30 cellular contexts compared by ENCODE assay signal in the genomic region with DNA sequence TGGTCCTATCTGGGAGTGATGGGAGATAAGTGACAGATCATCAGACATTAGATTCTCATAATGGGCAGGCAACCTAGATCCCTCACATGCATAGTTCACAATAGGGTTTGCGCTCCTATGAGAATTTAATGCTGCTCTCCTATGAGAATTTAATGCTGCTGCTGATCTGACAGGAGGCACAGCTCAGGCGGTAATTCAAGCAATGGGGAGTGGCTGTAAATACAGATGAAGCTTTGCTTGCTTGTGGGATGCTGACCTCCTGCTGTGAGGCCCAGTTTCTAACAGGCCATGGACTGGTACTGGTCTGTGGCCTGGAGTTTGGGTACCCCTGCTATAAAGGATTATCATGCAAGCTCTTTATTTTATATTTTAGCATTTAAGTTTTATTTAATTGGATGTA.
"Had no signal": no experiment of that assay in that cellular context is flagged by ENCODE, and none has a peak within 500 bp of the region (broad histone marks: within the 10 kb centered on the region; RNA-seq: fewer than 3 reads in every experiment).

No MANE protein-coding gene starts in this region.

- H3K27me3 ChIP-seq: ascending aorta, breast epithelium, cardiac muscle cell, colonic mucosa, esophagus squamous epithelium, gastroesophageal sphincter had no signal

- H3K4me3 ChIP-seq: ascending aorta, breast epithelium, cardiac muscle cell, colonic mucosa, esophagus squamous epithelium, gastroesophageal sphincter had no signal

- H3K27ac Mint-ChIP-seq: activated CD4-positive, alpha-beta memory T cell treated with anti-CD3 and anti-CD28 coated beads, Interleukin-2, amount 10 ng/mL, durations not matched to agents 7 days and 5 days; activated CD4-positive, alpha-beta T cell treated with anti-CD3 and anti-CD28 coated beads, Interleukin-2, amount 10 ng/mL, durations not matched to agents 7 days and 5 days; activated naive CD4-positive, alpha-beta T cell treated with anti-CD3 and anti-CD28 coated beads, Interleukin-2, amount 10 ng/mL, durations not matched to agents 7 days and 5 days; activated naive CD4-positive, alpha-beta T cell treated with anti-CD3 and anti-CD28 coated beads, Interleukin-2, amount 50 U/mL, for 72 hours; activated naive CD8-positive, alpha-beta T cell treated with anti-CD3 and anti-CD28 coated beads, Interleukin-2, amount 10 ng/mL, durations not matched to agents 7 days and 5 days; activated T-cell treated with anti-CD3 and anti-CD28 coated beads, Interleukin-2, amount 50 U/mL, for 24 hours; activated T-cell treated with anti-CD3 and anti-CD28 coated beads, Interleukin-2, amount 50 U/mL, for 72 hours; brain; T-helper 17 cell; T-helper 2 cell treated with Interferon-gamma antibody and Interleukin-4, amounts not matched to agents 5 μg/mL and 100 μg/mL, for 36 hours had no signal

- H3K9me3 ChIP-seq: ascending aorta, breast epithelium, colonic mucosa, esophagus squamous epithelium had no signal

- H3K36me3 ChIP-seq: breast epithelium, colonic mucosa had no signal

- ATAC-seq: activated naive CD4-positive, alpha-beta T cell treated with anti-CD3 and anti-CD28 coated beads, Interleukin-2, amount 50 U/mL, for 72 hours; activated T-cell treated with anti-CD3 and anti-CD28 coated beads, Interleukin-2, amount 50 U/mL, for 72 hours; gastroesophageal sphincter; T-helper 17 cell had no signal

- H3K4me3 Mint-ChIP-seq: activated CD4-positive, alpha-beta memory T cell treated with anti-CD3 and anti-CD28 coated beads, Interleukin-2, amount 10 ng/mL, durations not matched to agents 7 days and 5 days; activated CD4-positive, alpha-beta T cell treated with anti-CD3 and anti-CD28 coated beads, Interleukin-2, amount 10 ng/mL, durations not matched to agents 7 days and 5 days; activated naive CD4-positive, alpha-beta T cell treated with anti-CD3 and anti-CD28 coated beads, Interleukin-2, amount 10 ng/mL, durations not matched to agents 7 days and 5 days; activated naive CD8-positive, alpha-beta T cell treated with anti-CD3 and anti-CD28 coated beads, Interleukin-2, amount 10 ng/mL, durations not matched to agents 7 days and 5 days; activated T-cell treated with anti-CD3 and anti-CD28 coated beads, Interleukin-2, amount 50 U/mL, for 24 hours; activated T-cell treated with anti-CD3 and anti-CD28 coated beads, Interleukin-2, amount 50 U/mL, for 72 hours; brain; T-helper 17 cell; T-helper 2 cell treated with Interferon-gamma antibody and Interleukin-4, amounts not matched to agents 5 μg/mL and 100 μg/mL, for 36 hours had no signal

- DNase-seq: activated CD4-positive, alpha-beta memory T cell treated with anti-CD3 and anti-CD28 coated beads, Interleukin-2, amount 10 ng/mL, durations not matched to agents 7 days and 5 days; activated CD4-positive, alpha-beta T cell treated with anti-CD3 and anti-CD28 coated beads for 1 hour; activated CD4-positive, alpha-beta T cell treated with anti-CD3 and anti-CD28 coated beads for 4 hours; activated CD4-positive, alpha-beta T cell treated with anti-CD3 and anti-CD28 coated beads, Interleukin-2, amount 10 ng/mL, durations not matched to agents 7 days and 5 days; activated CD4-positive, alpha-beta T cell treated with anti-CD3 and anti-CD28 coated beads, Interleukin-2, amount 50 U/mL, for 4 hours; activated CD8-positive, alpha-beta memory T cell treated with anti-CD3 and anti-CD28 coated beads, Interleukin-2, amount 50 U/mL, for 48 hours; activated gamma-delta T cell; activated naive CD4-positive, alpha-beta T cell; activated naive CD4-positive, alpha-beta T cell treated with anti-CD3 and anti-CD28 coated beads, Interleukin-2, amount 10 ng/mL, durations not matched to agents 7 days and 5 days; activated naive CD8-positive, alpha-beta T cell treated with anti-CD3 and anti-CD28 coated beads, Interleukin-2, amount 10 ng/mL, durations not matched to agents 7 days and 5 days; activated T-cell treated with anti-CD3 and anti-CD28 coated beads for 4 hours; activated T-cell treated with anti-CD3 and anti-CD28 coated beads, Interleukin-2, amount 50 U/mL, for 24 hours; activated T-cell treated with anti-CD3 and anti-CD28 coated beads, Interleukin-2, amount 50 U/mL, for 72 hours; central memory CD4-positive, alpha-beta T cell; cerebellar nuclear complex; colonic mucosa; effector CD8-positive, alpha-beta T cell; esophagus squamous epithelium; foreskin melanocyte; T-helper 1 cell; T-helper 17 cell; T1000 had no signal

- H3K4me1 Mint-ChIP-seq: activated CD4-positive, alpha-beta memory T cell treated with anti-CD3 and anti-CD28 coated beads, Interleukin-2, amount 10 ng/mL, durations not matched to agents 7 days and 5 days; activated CD4-positive, alpha-beta T cell treated with anti-CD3 and anti-CD28 coated beads, Interleukin-2, amount 10 ng/mL, durations not matched to agents 7 days and 5 days; activated naive CD4-positive, alpha-beta T cell treated with anti-CD3 and anti-CD28 coated beads, Interleukin-2, amount 10 ng/mL, durations not matched to agents 7 days and 5 days; activated naive CD8-positive, alpha-beta T cell treated with anti-CD3 and anti-CD28 coated beads, Interleukin-2, amount 10 ng/mL, durations not matched to agents 7 days and 5 days; brain had no signal

- H3K4me1 ChIP-seq: ascending aorta, breast epithelium, colonic mucosa, esophagus squamous epithelium, gastroesophageal sphincter had no signal

- H3K9me3 Mint-ChIP-seq: activated CD4-positive, alpha-beta memory T cell treated with anti-CD3 and anti-CD28 coated beads, Interleukin-2, amount 10 ng/mL, durations not matched to agents 7 days and 5 days; activated CD4-positive, alpha-beta T cell treated with anti-CD3 and anti-CD28 coated beads, Interleukin-2, amount 10 ng/mL, durations not matched to agents 7 days and 5 days; activated naive CD4-positive, alpha-beta T cell treated with anti-CD3 and anti-CD28 coated beads, Interleukin-2, amount 50 U/mL, for 72 hours; activated naive CD8-positive, alpha-beta T cell treated with anti-CD3 and anti-CD28 coated beads, Interleukin-2, amount 10 ng/mL, durations not matched to agents 7 days and 5 days; activated T-cell treated with anti-CD3 and anti-CD28 coated beads, Interleukin-2, amount 50 U/mL, for 24 hours; activated T-cell treated with anti-CD3 and anti-CD28 coated beads, Interleukin-2, amount 50 U/mL, for 72 hours; T-helper 2 cell treated with Interferon-gamma antibody and Interleukin-4, amounts not matched to agents 5 μg/mL and 100 μg/mL, for 36 hours had no signal

- H3K27ac ChIP-seq: ascending aorta, breast epithelium, cardiac muscle cell, colonic mucosa, epithelial cell of prostate, esophagus squamous epithelium, gastroesophageal sphincter had no signal

- H3K27me3 Mint-ChIP-seq: activated CD4-positive, alpha-beta memory T cell treated with anti-CD3 and anti-CD28 coated beads, Interleukin-2, amount 10 ng/mL, durations not matched to agents 7 days and 5 days; activated CD4-positive, alpha-beta T cell treated with anti-CD3 and anti-CD28 coated beads, Interleukin-2, amount 10 ng/mL, durations not matched to agents 7 days and 5 days; activated naive CD4-positive, alpha-beta T cell treated with anti-CD3 and anti-CD28 coated beads, Interleukin-2, amount 10 ng/mL, durations not matched to agents 7 days and 5 days; activated naive CD8-positive, alpha-beta T cell treated with anti-CD3 and anti-CD28 coated beads, Interleukin-2, amount 10 ng/mL, durations not matched to agents 7 days and 5 days; activated T-cell treated with anti-CD3 and anti-CD28 coated beads, Interleukin-2, amount 50 U/mL, for 24 hours; brain; T-helper 17 cell had no signal
